In the genomic region with DNA sequence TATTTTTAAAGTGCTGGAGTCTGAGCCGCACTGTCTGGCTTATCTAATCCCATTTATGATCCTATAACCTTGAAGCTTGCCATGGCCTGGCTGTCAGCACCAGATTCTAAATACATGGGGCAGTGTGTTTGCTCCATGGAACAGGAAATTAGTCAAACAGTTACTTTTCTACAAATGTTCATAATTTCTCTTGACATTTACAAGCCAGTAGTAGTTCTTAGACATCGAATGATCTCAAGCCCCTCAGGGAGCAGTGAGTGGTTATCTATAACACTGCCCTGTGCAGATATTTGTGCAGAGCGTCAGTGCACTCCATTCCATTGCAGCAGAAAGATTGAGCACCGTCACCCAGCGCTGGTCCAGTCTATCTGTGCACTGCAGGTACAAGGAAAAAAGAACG, we compare ENCODE assay signal across 1 cellular context.
TF ChIP-seq lines count a peak whose summit lies in the region.

No MANE protein-coding gene starts in this region.

TF ChIP-seq in WTC11, 78 proteins besides CTCF, POLR2A, EP300 and RAD21 (continued from another document):
- TF ChIP-seq E2F1 (CRISPR knock-in tag; IDR thresholded peaks at IDR 0.05) (no peak), ESRRA (CRISPR knock-in tag; IDR thresholded peaks at IDR 0.05; ENCODE audit: borderline replicate concordance) (no peak), CBFB (CRISPR knock-in tag; IDR thresholded peaks at IDR 0.05; ENCODE audit: low read depth) (no peak), ZBTB21 (CRISPR knock-in tag; IDR thresholded peaks at IDR 0.05; ENCODE audit: borderline replicate concordance) (no peak)
